Comparison of ENCODE assay signal across 35 cellular contexts in the genomic region with DNA sequence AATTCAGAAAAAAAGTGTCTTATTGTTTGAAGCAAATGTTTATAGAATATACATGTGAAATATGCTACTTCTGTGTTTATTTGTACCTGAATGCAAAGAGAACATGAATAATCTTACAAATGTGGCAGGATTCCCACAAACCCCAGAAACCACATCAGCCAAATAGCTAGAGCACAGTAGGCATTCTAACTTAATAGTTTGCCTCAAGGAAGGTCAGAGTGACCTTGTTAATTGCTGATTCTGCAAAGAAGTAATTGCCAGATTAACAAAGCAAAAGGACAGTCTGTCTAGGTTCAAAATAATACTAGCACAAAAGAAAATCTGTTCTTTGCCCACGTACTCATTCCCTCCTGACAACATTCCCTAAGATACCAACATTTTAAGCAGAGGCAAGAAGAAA.
"Had no signal": no experiment of that assay in that cellular context is flagged by ENCODE, and none has a peak within 500 bp of the region (broad histone marks: within the 10 kb centered on the region; RNA-seq: fewer than 3 reads in every experiment).

No MANE protein-coding gene starts in this region.

- H2AFZ ChIP-seq: PC-9 had no signal

- H3K4me3 ChIP-seq: adrenal gland, body of pancreas, breast epithelium, MG63, PC-9 had no signal

- H3K4me3 Mint-ChIP-seq: activated B cell treated with CpG ODN at 0.5 μM for 24 hours; activated CD8-positive, alpha-beta T cell treated with anti-CD3 and anti-CD28 coated beads for 36 hours; activated T-cell treated with anti-CD3 and anti-CD28 coated beads, Interleukin-2, amount 50 U/mL, for 72 hours had no signal

- H3K9me3 Mint-ChIP-seq: activated B cell treated with CpG ODN at 0.5 μM for 24 hours; activated T-helper 2 cell treated with anti-CD3 and anti-CD28 coated beads, Interferon-gamma antibody, Interleukin-2, Interleukin-4, amounts not matched to agents 10 μg/mL and 5 μg/mL and 100 μg/mL, durations not matched to agents 14 hours and 24 hours and 36 hours had no signal

- H3K27ac ChIP-seq: adrenal gland, body of pancreas, breast epithelium, PC-9, RWPE1, VCaP had no signal

- H3K27me3 Mint-ChIP-seq: activated B cell treated with CpG ODN at 0.5 μM for 24 hours; activated CD8-positive, alpha-beta T cell treated with anti-CD3 and anti-CD28 coated beads for 36 hours had no signal

- H3K27me3 ChIP-seq: adrenal gland, body of pancreas, breast epithelium had no signal

- FAIRE-seq: astrocyte, RCC 7860 had no signal

- ATAC-seq: activated CD8-positive, alpha-beta T cell treated with anti-CD3 and anti-CD28 coated beads for 36 hours; activated naive CD4-positive, alpha-beta T cell treated with anti-CD3 and anti-CD28 coated beads, Interleukin-2, amount 50 U/mL, for 72 hours; activated T-cell treated with anti-CD3 and anti-CD28 coated beads, Interleukin-2, amount 50 U/mL, for 72 hours; body of pancreas; Right ventricle myocardium inferior had no signal

- H3K9me3 ChIP-seq: adrenal gland, body of pancreas, breast epithelium, MG63 had no signal

- H3K36me3 ChIP-seq: adrenal gland, breast epithelium, MG63 had no signal

- DNase-seq: activated B cell treated with CpG ODN at 0.5 μM for 24 hours; activated CD4-positive, alpha-beta T cell treated with anti-CD3 and anti-CD28 coated beads for 4 hours; activated CD4-positive, CD25-positive, alpha-beta regulatory T cell treated with anti-CD3 and anti-CD28 coated beads, Interleukin-2, amount 50 U/mL, for 72 hours; activated CD8-positive, alpha-beta T cell treated with anti-CD3 and anti-CD28 coated beads for 36 hours; activated gamma-delta T cell; activated naive CD4-positive, alpha-beta T cell treated with Interleukin-2 at 50 U/mL for 16 hours; activated T-cell treated with anti-CD3 and anti-CD28 coated beads, Interleukin-2, amount 50 U/mL, for 1 hour; activated T-cell treated with anti-CD3 and anti-CD28 coated beads, Interleukin-2, amount 50 U/mL, for 72 hours; adrenal gland; body of pancreas; Karpas-422; MG63; NCI-H1048; NCI-H1105 treated with DMSO at 0.1 percent for 48 hours; NCI-H1436; NCI-H1694; NCI-H1930; NCI-H2081 treated with DMSO at 0.1 percent for 48 hours; NCI-H345; NCI-H524 treated with DMSO at 0.1 percent for 48 hours; NCI-H748 treated with DMSO at 0.1 percent for 48 hours; NK-92 treated with Interleukin-12 subunit alpha and Interleukin-12 subunit beta, amount 100 ng/mL, for 24 hours; PC-9; SW 1271; T-helper 1 cell; T-helper 2 cell; T-helper 9 cell had no signal

- H3K27ac Mint-ChIP-seq: activated B cell treated with CpG ODN at 0.5 μM for 24 hours; activated CD8-positive, alpha-beta T cell treated with anti-CD3 and anti-CD28 coated beads for 36 hours; activated naive CD4-positive, alpha-beta T cell treated with anti-CD3 and anti-CD28 coated beads, Interleukin-2, amount 50 U/mL, for 72 hours; activated T-cell treated with anti-CD3 and anti-CD28 coated beads, Interleukin-2, amount 50 U/mL, for 72 hours; activated T-helper 2 cell treated with anti-CD3 and anti-CD28 coated beads, Interferon-gamma antibody, Interleukin-2, Interleukin-4, amounts not matched to agents 10 μg/mL and 5 μg/mL and 100 μg/mL, durations not matched to agents 14 hours and 24 hours and 36 hours had no signal

- H3K4me1 ChIP-seq: adrenal gland, body of pancreas, breast epithelium had no signal
